Comparison of ENCODE assay signal across 8 cellular contexts in the genomic region with DNA sequence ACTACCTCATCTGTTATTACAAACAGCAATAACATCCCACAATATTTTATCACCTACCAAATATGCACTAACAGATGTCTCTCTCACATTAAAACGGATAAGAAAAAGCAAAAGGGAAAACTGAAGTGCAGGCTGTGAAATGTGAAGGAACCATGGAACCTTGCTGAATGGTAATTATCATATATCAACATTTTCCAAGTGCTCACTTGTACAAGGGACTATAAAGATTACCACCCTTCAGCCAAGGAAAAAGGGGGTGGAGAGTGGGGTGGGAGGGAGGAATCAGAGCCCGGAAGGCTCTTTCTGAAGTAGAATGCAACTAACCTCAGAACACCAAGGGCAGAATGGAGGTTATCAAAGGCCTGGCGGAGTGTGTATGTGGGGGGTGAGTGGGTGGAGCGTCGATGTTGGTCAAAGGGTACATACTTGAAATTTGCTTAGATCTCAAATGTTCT. TPM values are rescaled to one million over a fixed set of nuclear protein-coding genes. Genes with fewer than 3 reads are reported as not detected.
DNase-seq lines count a peak whose midpoint lies in the region; ATAC-seq, FAIRE-seq and TF ChIP-seq lines count a peak whose summit lies in the region.

No MANE protein-coding gene starts in this region.

- H3K36me3 Mint-ChIP-seq in HFFc6 (ENCODE audit: low read depth): peaks cover 37% of the 10 kb centered on the region
- H3K36me3 Mint-ChIP-seq in activated CD8-positive, alpha-beta T cell treated with anti-CD3 and anti-CD28 coated beads, Interleukin-2, amount 10 ng/mL, durations not matched to agents 7 days and 5 days (ENCODE audit: low read depth): peaks cover 18% of the 10 kb centered on the region

- no peak for TF ChIP-seq POLR2A in A549 (IDR thresholded peaks at IDR 0.05; ENCODE audit: low read length)

- peak overlapping the region; percentile 94 to 98; a peak in 5 of 6 replicates for H3K27ac ChIP-seq in A549

- peak in 1 of 2 experiments; percentile 26 for DNase-seq in A549 (ENCODE audit: low read depth in 1 of 2, low spot score in 1 of 2)
- DNase-seq in HFFc6: no peak
- DNase-seq in activated CD8-positive, alpha-beta T cell treated with anti-CD3 and anti-CD28 coated beads, Interleukin-2, amount 10 ng/mL, durations not matched to agents 7 days and 5 days: peak; percentile 61
- DNase-seq in fibroblast of peridontal ligament (ENCODE audit: extremely low read depth): peak; percentile 25
- DNase-seq in sciatic nerve (ENCODE audit: low spot score): no peak
- no peak for DNase-seq in SKM-1 (lab: John Stamatoyannopoulos, UW; ENCODE audit: unreplicated experiment)

- H3K4me3 Mint-ChIP-seq in HFFc6: peak overlapping the region; percentile 95
- peak overlapping the region; percentile 99 for H3K4me3 Mint-ChIP-seq in activated CD8-positive, alpha-beta T cell treated with anti-CD3 and anti-CD28 coated beads, Interleukin-2, amount 10 ng/mL, durations not matched to agents 7 days and 5 days

- FAIRE-seq in A549 (lab: Jason Lieb, UNC): no peak

- TF ChIP-seq EP300 in A549 (IDR thresholded peaks at IDR 0.05): no peak

- CTCF ChIA-PET in A549 (lab: Yijun Ruan, JAX): no interaction called here
- CTCF ChIA-PET in activated CD8-positive, alpha-beta T cell treated with anti-CD3 and anti-CD28 coated beads, Interleukin-2, amount 10 ng/mL, durations not matched to agents 7 days and 5 days (lab: Charles Lee): no interaction called here

- peaks cover 23% of the 10 kb centered on the region for H3K4me1 Mint-ChIP-seq in HFFc6 (ENCODE audit: low read depth)
- peaks cover 29% of the 10 kb centered on the region for H3K4me1 Mint-ChIP-seq in activated CD8-positive, alpha-beta T cell treated with anti-CD3 and anti-CD28 coated beads, Interleukin-2, amount 10 ng/mL, durations not matched to agents 7 days and 5 days (ENCODE audit: low read depth)

- peak overlapping the region; percentile 79 for H3K4me3 ChIP-seq in A549

- H3K27me3 Mint-ChIP-seq in HFFc6 (ENCODE audit: insufficient read depth): no peaks in the 10 kb centered on the region; the same call in 1 of the 2 replicates
- H3K27me3 Mint-ChIP-seq in activated CD8-positive, alpha-beta T cell treated with anti-CD3 and anti-CD28 coated beads, Interleukin-2, amount 10 ng/mL, durations not matched to agents 7 days and 5 days (ENCODE audit: low read depth): peaks cover 7% of the 10 kb centered on the region

- intact Hi-C loops in sciatic nerve (cut with DNase I): no loop called here

- WGBS in A549 (ENCODE audit: missing lambda C conversion rate): 11% methylated on average over 5 of the region's 5 CpGs

- ATAC-seq in A549 (peak; percentile 35 to 49; a peak in 4 of 6 replicates), sciatic nerve (peak; percentile 9), GM21529 (IDR thresholded peaks at IDR 0.05; ENCODE audit: unreplicated experiment) (no peak), HG02623 (IDR thresholded peaks at IDR 0.05; ENCODE audit: unreplicated experiment) (no peak)
- ATAC-seq in activated CD8-positive, alpha-beta T cell treated with anti-CD3 and anti-CD28 coated beads, Interleukin-2, amount 10 ng/mL, durations not matched to agents 7 days and 5 days: peak; percentile 32

- H3K27ac Mint-ChIP-seq in HFFc6: peak overlapping the region; percentile 90
- H3K27ac Mint-ChIP-seq in activated CD8-positive, alpha-beta T cell treated with anti-CD3 and anti-CD28 coated beads, Interleukin-2, amount 10 ng/mL, durations not matched to agents 7 days and 5 days: peak overlapping the region; percentile 97

- peak overlapping the region; percentile 85 for H3K4me2 ChIP-seq in A549

- no peaks in the 10 kb centered on the region for H3K9me3 ChIP-seq in A549

- peaks cover 5% of the 10 kb centered on the region; the same call in 1 of the 2 replicates for H3K9me3 Mint-ChIP-seq in HFFc6
- no peaks in the 10 kb centered on the region for H3K9me3 Mint-ChIP-seq in activated CD8-positive, alpha-beta T cell treated with anti-CD3 and anti-CD28 coated beads, Interleukin-2, amount 10 ng/mL, durations not matched to agents 7 days and 5 days (ENCODE audit: insufficient read depth)

- no peak for TF ChIP-seq RAD21 in A549 (conservative IDR thresholded peaks at IDR 0.05 in 1 of 2, IDR thresholded peaks at IDR 0.05 in 1 of 2)

- no peak for TF ChIP-seq CTCF in A549 (IDR thresholded peaks at IDR 0.05)
- no peak for TF ChIP-seq CTCF in HFFc6 (IDR thresholded peaks at IDR 0.05)

- POLR2A ChIA-PET in A549 (lab: Yijun Ruan, JAX): no interaction called here
- POLR2A ChIA-PET in activated CD8-positive, alpha-beta T cell treated with anti-CD3 and anti-CD28 coated beads, Interleukin-2, amount 10 ng/mL, durations not matched to agents 7 days and 5 days (lab: Charles Lee): interaction anchor here (1.1 kb wide), 1 partner anchor 86 kb away, joined by 4 read pairs; a partner anchor contains a TSS

- peaks cover 27% of the 10 kb centered on the region for H3K4me1 ChIP-seq in A549

TF ChIP-seq in A549, 52 proteins besides CTCF, POLR2A, EP300 and RAD21:
- TF ChIP-seq MAFK (IDR thresholded peaks at IDR 0.05; ENCODE audit: partially characterized antibody): no peak
- TF ChIP-seq MAZ (IDR thresholded peaks at IDR 0.05; ENCODE audit: borderline replicate concordance, low read depth, low read length): no peak
- no peak for TF ChIP-seq JUNB (IDR thresholded peaks at IDR 0.05)
- no peak for TF ChIP-seq EHMT2 (IDR thresholded peaks at IDR 0.05; ENCODE audit: low read depth)
- TF ChIP-seq, protein P1, sequence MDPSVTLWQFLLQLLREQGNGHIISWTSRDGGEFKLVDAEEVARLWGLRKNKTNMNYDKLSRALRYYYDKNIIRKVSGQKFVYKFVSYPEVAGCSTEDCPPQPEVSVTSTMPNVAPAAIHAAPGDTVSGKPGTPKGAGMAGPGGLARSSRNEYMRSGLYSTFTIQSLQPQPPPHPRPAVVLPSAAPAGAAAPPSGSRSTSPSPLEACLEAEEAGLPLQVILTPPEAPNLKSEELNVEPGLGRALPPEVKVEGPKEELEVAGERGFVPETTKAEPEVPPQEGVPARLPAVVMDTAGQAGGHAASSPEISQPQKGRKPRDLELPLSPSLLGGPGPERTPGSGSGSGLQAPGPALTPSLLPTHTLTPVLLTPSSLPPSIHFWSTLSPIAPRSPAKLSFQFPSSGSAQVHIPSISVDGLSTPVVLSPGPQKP (IDR thresholded peaks at IDR 0.05; ENCODE audit: low read depth, low read length): no peak
- TF ChIP-seq ZSCAN20 (CRISPR knock-in tag; IDR thresholded peaks at IDR 0.05): no peak
- TF ChIP-seq, protein P2, sequence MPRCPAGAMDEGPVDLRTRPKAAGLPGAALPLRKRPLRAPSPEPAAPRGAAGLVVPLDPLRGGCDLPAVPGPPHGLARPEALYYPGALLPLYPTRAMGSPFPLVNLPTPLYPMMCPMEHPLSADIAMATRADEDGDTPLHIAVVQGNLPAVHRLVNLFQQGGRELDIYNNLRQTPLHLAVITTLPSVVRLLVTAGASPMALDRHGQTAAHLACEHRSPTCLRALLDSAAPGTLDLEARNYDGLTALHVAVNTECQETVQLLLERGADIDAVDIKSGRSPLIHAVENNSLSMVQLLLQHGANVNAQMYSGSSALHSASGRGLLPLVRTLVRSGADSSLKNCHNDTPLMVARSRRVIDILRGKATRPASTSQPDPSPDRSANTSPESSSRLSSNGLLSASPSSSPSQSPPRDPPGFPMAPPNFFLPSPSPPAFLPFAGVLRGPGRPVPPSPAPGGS (IDR thresholded peaks at IDR 0.05): no peak
- TF ChIP-seq, protein P3, sequence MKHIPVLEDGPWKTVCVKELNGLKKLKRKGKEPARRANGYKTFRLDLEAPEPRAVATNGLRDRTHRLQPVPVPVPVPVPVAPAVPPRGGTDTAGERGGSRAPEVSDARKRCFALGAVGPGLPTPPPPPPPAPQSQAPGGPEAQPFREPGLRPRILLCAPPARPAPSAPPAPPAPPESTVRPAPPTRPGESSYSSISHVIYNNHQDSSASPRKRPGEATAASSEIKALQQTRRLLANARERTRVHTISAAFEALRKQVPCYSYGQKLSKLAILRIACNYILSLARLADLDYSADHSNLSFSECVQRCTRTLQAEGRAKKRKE (CRISPR knock-in tag; IDR thresholded peaks at IDR 0.05; ENCODE audit: low read depth): no peak
- no peak for TF ChIP-seq POLR2AphosphoS2 (conservative IDR thresholded peaks at IDR 0.05; ENCODE audit: low read length)
- no peak for TF ChIP-seq NFE2L2 (conservative IDR thresholded peaks at IDR 0.05; ENCODE audit: low read length)
- no peak for TF ChIP-seq ESRRA (IDR thresholded peaks at IDR 0.05; ENCODE audit: borderline replicate concordance, low read length)
- TF ChIP-seq FOSB (CRISPR knock-in tag; IDR thresholded peaks at IDR 0.05): no peak
- no peak for TF ChIP-seq CHD2 (IDR thresholded peaks at IDR 0.05; ENCODE audit: low read length, partially characterized antibody)

RNA-seq across cellular contexts. Expression of a gene that starts 1.2 kb away (rescaled TPM):
- polyA plus RNA-seq in A549 (2011; rRNA removed): 99.4 and 149 TPM in 2 replicates
- 35.3 and 41.6 TPM in 2 replicates for polyA plus RNA-seq in A549 (2012; cell fraction: cytosol; rRNA removed)
- polyA plus RNA-seq in A549 (2012; cell fraction: nucleus; rRNA removed): 30.4 and 68.7 TPM in 2 replicates
- 174 to 187 TPM (median 174 TPM) in 3 replicates for polyA plus RNA-seq in A549 (2017; fragmentation: RNase III; extraction: RNeasy Plus Mini Kit Qiagen cat#74134 plus additional on column Dnase treatment)
- 19.7 and 24.8 TPM in 2 replicates for polyA minus RNA-seq in A549 (2011; rRNA and poly(A)+ RNA removed)
- total RNA-seq in HFFc6 (2021; fragmentation: NEBNext Ultra II Directional; extraction: Animal tissue kit (Norgen Biotek cat#: 25700)): 100 to 1,000 TPM; 117 to 138 (median 130) TPM
- 10 to 100 TPM; 83.3 to 84.3 TPM for total RNA-seq in activated CD8-positive, alpha-beta T cell treated with anti-CD3 and anti-CD28 coated beads, Interleukin-2, amount 10 ng/mL, durations not matched to agents 7 days and 5 days
- 101 TPM for total RNA-seq in sciatic nerve

Comparison
In these comparisons a context has a peak if more than half of its experiments do, and no peak if none do; other contexts are left out.
1. ATAC-seq: peak in A549 (2 of 2), activated CD8-positive, alpha-beta T cell treated with anti-CD3 and anti-CD28 coated beads, Interleukin-2, amount 10 ng/mL, durations not matched to agents 7 days and 5 days (single experiment) and sciatic nerve (single experiment); none in GM21529 (single experiment) and HG02623 (single experiment).
2. DNase-seq: peak in activated CD8-positive, alpha-beta T cell treated with anti-CD3 and anti-CD28 coated beads, Interleukin-2, amount 10 ng/mL, durations not matched to agents 7 days and 5 days (single experiment) and fibroblast of peridontal ligament (single experiment); none in HFFc6 (single experiment), sciatic nerve (single experiment) and SKM-1 (single experiment).